Comparison of ENCODE assay signal across 25 cellular contexts in genomic region chr1:7929637-7930036, GRCh38. TPM values are rescaled to one million over a fixed set of nuclear protein-coding genes. Genes with fewer than 3 reads are reported as not detected.
DNase-seq lines count a peak whose midpoint lies in the region; ATAC-seq and TF ChIP-seq lines count a peak whose summit lies in the region.
"Had no signal": no experiment of that assay in that cellular context is flagged by ENCODE, and none has a peak within 500 bp of the region (broad histone marks: within the 10 kb centered on the region; RNA-seq: fewer than 3 reads in every experiment).

No MANE protein-coding gene starts in this region.

- no peak overlapping the region; the same call in 1 of the 2 replicates for H3K4me3 ChIP-seq in MM.1S (ENCODE audit: low read length)
- no peak overlapping the region for H3K4me3 ChIP-seq in right atrium auricular region
- H3K4me3 ChIP-seq: A549, hepatocyte, left ventricle myocardium inferior had no signal

- CTCF ChIA-PET in activated CD8-positive, alpha-beta memory T cell treated with anti-CD3 and anti-CD28 coated beads, Interleukin-2, amount 10 ng/mL, durations not matched to agents 7 days and 5 days (lab: Charles Lee): interaction anchor here (0.7 kb wide), 1 partner anchor 127 kb away, joined by 4 read pairs; no protein-coding TSS in a partner anchor

- H3K4me2 ChIP-seq in MM.1S (ENCODE audit: low read depth, low read length): peak overlapping the region; percentile 71
- H3K4me2 ChIP-seq: A549, hepatocyte had no signal

- H3K27me3 Mint-ChIP-seq in activated CD8-positive, alpha-beta memory T cell treated with anti-CD3 and anti-CD28 coated beads, Interleukin-2, amount 10 ng/mL, durations not matched to agents 7 days and 5 days: no peaks in the 10 kb centered on the region
- no peaks in the 10 kb centered on the region for H3K27me3 Mint-ChIP-seq in activated T-helper 2 cell treated with anti-CD3 and anti-CD28 coated beads, Interferon-gamma antibody, Interleukin-2, Interleukin-4, amounts not matched to agents 10 μg/mL and 5 μg/mL and 100 μg/mL, durations not matched to agents 14 hours and 24 hours and 36 hours (ENCODE audit: low read depth)
- no peaks in the 10 kb centered on the region for H3K27me3 Mint-ChIP-seq in naive thymus-derived CD8-positive, alpha-beta T cell

- H3K9ac ChIP-seq in MM.1S (ENCODE audit: low read length): no peak overlapping the region

- intact Hi-C loops in activated T-helper 2 cell treated with anti-CD3 and anti-CD28 coated beads, Interferon-gamma antibody, Interleukin-2, Interleukin-4, amounts not matched to agents 10 μg/mL and 5 μg/mL and 100 μg/mL, durations not matched to agents 14 hours and 24 hours and 36 hours (cut with micrococcal nuclease): loop anchor here (1.0 to 2.0 kb wide), 2 partner anchors 9 to 19 kb away; no protein-coding TSS in a partner anchor

- no peaks in the 10 kb centered on the region for H3F3A ChIP-seq in MM.1S (ENCODE audit: insufficient read depth, low read length)

- H3K27me3 ChIP-seq in MM.1S (replicated peaks; ENCODE audit: insufficient read depth, low read length) (peaks cover 86% of the 10 kb centered on the region), right atrium auricular region (no peaks in the 10 kb centered on the region)

- no peak for DNase-seq in activated CD8-positive, alpha-beta memory T cell treated with anti-CD3 and anti-CD28 coated beads, Interleukin-2, amount 10 ng/mL, durations not matched to agents 7 days and 5 days
- no peak for DNase-seq in activated CD8-positive, alpha-beta memory T cell treated with anti-CD3 and anti-CD28 coated beads, Interleukin-2, amount 50 U/mL, for 48 hours
- peak; percentile 8 for DNase-seq in MM.1S
- DNase-seq in activated T-helper 2 cell treated with anti-CD3 and anti-CD28 coated beads, Interferon-gamma antibody, Interleukin-2, Interleukin-4, amounts not matched to agents 10 μg/mL and 5 μg/mL and 100 μg/mL, durations not matched to agents 14 hours and 24 hours and 36 hours (ENCODE audit: low spot score): no peak
- DNase-seq in naive thymus-derived CD8-positive, alpha-beta T cell: no peak
- DNase-seq in NCI-H146 (lab: John Stamatoyannopoulos, UW): no peak
- no peak for DNase-seq in right atrium auricular region (ENCODE audit: low spot score)
- DNase-seq in amygdala (lab: John Stamatoyannopoulos, UW): no peak
- DNase-seq: activated CD8-positive, alpha-beta memory T cell treated with anti-CD3 and anti-CD28 coated beads for 24 hours; activated gamma-delta T cell treated with Interleukin-2 at 50 U/mL for 16 hours; foreskin melanocyte; left ventricle myocardium inferior; NCI-H1417 treated with DMSO at 0.1 percent for 48 hours; NCI-H524; stimulated activated CD8-positive, alpha-beta memory T cell treated with anti-CD3 and anti-CD28 coated beads, Interleukin-4, amount 100 ng/mL, for 48 hours; substantia nigra; WERI-Rb-1 had no signal

- H3K27ac Mint-ChIP-seq in activated CD8-positive, alpha-beta memory T cell treated with anti-CD3 and anti-CD28 coated beads, Interleukin-2, amount 10 ng/mL, durations not matched to agents 7 days and 5 days: peak overlapping the region; percentile 97
- peak overlapping the region; percentile 16 for H3K27ac Mint-ChIP-seq in activated T-helper 2 cell treated with anti-CD3 and anti-CD28 coated beads, Interferon-gamma antibody, Interleukin-2, Interleukin-4, amounts not matched to agents 10 μg/mL and 5 μg/mL and 100 μg/mL, durations not matched to agents 14 hours and 24 hours and 36 hours
- H3K27ac Mint-ChIP-seq in naive thymus-derived CD8-positive, alpha-beta T cell: peak overlapping the region in 3 of 10 donors; percentile 16 to 76 (median 65)
- H3K27ac Mint-ChIP-seq: B cell, nephron had no signal

- POLR2A ChIA-PET in naive thymus-derived CD8-positive, alpha-beta T cell (lab: Charles Lee): no interaction called here

- ATAC-seq in activated CD8-positive, alpha-beta memory T cell treated with anti-CD3 and anti-CD28 coated beads, Interleukin-2, amount 10 ng/mL, durations not matched to agents 7 days and 5 days: peak; percentile 18
- no peak for ATAC-seq in naive thymus-derived CD8-positive, alpha-beta T cell
- ATAC-seq: A549, esophagus mucosa had no signal

- no peaks in the 10 kb centered on the region for H3K36me3 ChIP-seq in MM.1S (replicated peaks; ENCODE audit: insufficient read depth, low read length)
- no peaks in the 10 kb centered on the region for H3K36me3 ChIP-seq in right atrium auricular region
- H3K36me3 ChIP-seq: left ventricle myocardium inferior, WERI-Rb-1 had no signal

- no peak overlapping the region for H2AFZ ChIP-seq in MM.1S (ENCODE audit: low read length)
- H2AFZ ChIP-seq: hepatocyte had no signal

- H3K9me3 Mint-ChIP-seq in activated CD8-positive, alpha-beta memory T cell treated with anti-CD3 and anti-CD28 coated beads, Interleukin-2, amount 10 ng/mL, durations not matched to agents 7 days and 5 days (ENCODE audit: low read depth): no peaks in the 10 kb centered on the region
- no peaks in the 10 kb centered on the region for H3K9me3 Mint-ChIP-seq in activated T-helper 2 cell treated with anti-CD3 and anti-CD28 coated beads, Interferon-gamma antibody, Interleukin-2, Interleukin-4, amounts not matched to agents 10 μg/mL and 5 μg/mL and 100 μg/mL, durations not matched to agents 14 hours and 24 hours and 36 hours
- H3K9me3 Mint-ChIP-seq in naive thymus-derived CD8-positive, alpha-beta T cell: no peaks in the 10 kb centered on the region
- H3K9me3 Mint-ChIP-seq: nephron had no signal

- peaks cover 29% of the 10 kb centered on the region for H3K4me1 Mint-ChIP-seq in activated CD8-positive, alpha-beta memory T cell treated with anti-CD3 and anti-CD28 coated beads, Interleukin-2, amount 10 ng/mL, durations not matched to agents 7 days and 5 days
- peaks cover 46% of the 10 kb centered on the region for H3K4me1 Mint-ChIP-seq in activated T-helper 2 cell treated with anti-CD3 and anti-CD28 coated beads, Interferon-gamma antibody, Interleukin-2, Interleukin-4, amounts not matched to agents 10 μg/mL and 5 μg/mL and 100 μg/mL, durations not matched to agents 14 hours and 24 hours and 36 hours (ENCODE audit: low read depth)
- H3K4me1 Mint-ChIP-seq in naive thymus-derived CD8-positive, alpha-beta T cell: peaks cover 12 to 40% (median 21%) of the 10 kb centered on the region in 4 donors
- H3K4me1 Mint-ChIP-seq: nephron had no signal

- H3K4me3 Mint-ChIP-seq in activated CD8-positive, alpha-beta memory T cell treated with anti-CD3 and anti-CD28 coated beads, Interleukin-2, amount 10 ng/mL, durations not matched to agents 7 days and 5 days: peak overlapping the region; percentile 70
- no peak overlapping the region for H3K4me3 Mint-ChIP-seq in activated T-helper 2 cell treated with anti-CD3 and anti-CD28 coated beads, Interferon-gamma antibody, Interleukin-2, Interleukin-4, amounts not matched to agents 10 μg/mL and 5 μg/mL and 100 μg/mL, durations not matched to agents 14 hours and 24 hours and 36 hours (ENCODE audit: low read depth)
- peak overlapping the region in 6 of 10 donors; percentile 1 to 70 (median 31) for H3K4me3 Mint-ChIP-seq in naive thymus-derived CD8-positive, alpha-beta T cell
- H3K4me3 Mint-ChIP-seq: B cell, nephron had no signal

- H4K20me1 ChIP-seq in MM.1S (ENCODE audit: insufficient read depth, low read length): no peaks in the 10 kb centered on the region

- H3K27ac ChIP-seq in MM.1S (ENCODE audit: low read length): no peak overlapping the region
- no peak overlapping the region for H3K27ac ChIP-seq in right atrium auricular region
- H3K27ac ChIP-seq: A549, hepatocyte, left ventricle myocardium inferior, WERI-Rb-1 had no signal

- no peak for TF ChIP-seq CTCF in MM.1S (IDR thresholded peaks at IDR 0.05; ENCODE audit: low read length)
- TF ChIP-seq CTCF in right atrium auricular region (IDR thresholded peaks at IDR 0.05): no peak

- H3K79me2 ChIP-seq in MM.1S (ENCODE audit: low read length): no peaks in the 10 kb centered on the region
- H3K79me2 ChIP-seq: hepatocyte had no signal

- H3K9me3 ChIP-seq in MM.1S (replicated peaks; ENCODE audit: insufficient read depth, low read length): no peaks in the 10 kb centered on the region
- H3K9me3 ChIP-seq in right atrium auricular region: no peaks in the 10 kb centered on the region
- H3K9me3 ChIP-seq: A549, left ventricle myocardium inferior had no signal

- H3K36me3 Mint-ChIP-seq in activated CD8-positive, alpha-beta memory T cell treated with anti-CD3 and anti-CD28 coated beads, Interleukin-2, amount 10 ng/mL, durations not matched to agents 7 days and 5 days: peaks cover 15% of the 10 kb centered on the region
- H3K36me3 Mint-ChIP-seq in activated T-helper 2 cell treated with anti-CD3 and anti-CD28 coated beads, Interferon-gamma antibody, Interleukin-2, Interleukin-4, amounts not matched to agents 10 μg/mL and 5 μg/mL and 100 μg/mL, durations not matched to agents 14 hours and 24 hours and 36 hours (ENCODE audit: low read depth): peaks cover 87% of the 10 kb centered on the region
- H3K36me3 Mint-ChIP-seq in naive thymus-derived CD8-positive, alpha-beta T cell: no peaks in the 10 kb centered on the region

- no peaks in the 10 kb centered on the region for H3K9me2 ChIP-seq in MM.1S (replicated peaks; ENCODE audit: insufficient read depth, low read length)

- no peaks in the 10 kb centered on the region for H3K4me1 ChIP-seq in MM.1S (ENCODE audit: low read length)
- no peaks in the 10 kb centered on the region for H3K4me1 ChIP-seq in right atrium auricular region
- H3K4me1 ChIP-seq: A549, left ventricle myocardium inferior had no signal

RNA-seq across cellular contexts. Expression of gene TNFRSF9, which starts 11.0 kb away (rescaled TPM):
- 10 to 100 TPM; 19.2 to 68.1 TPM for total RNA-seq in activated CD8-positive, alpha-beta memory T cell treated with anti-CD3 and anti-CD28 coated beads, Interleukin-2, amount 10 ng/mL, durations not matched to agents 7 days and 5 days
- 112 and 115 TPM in 2 replicates for total RNA-seq in activated T-helper 2 cell treated with anti-CD3 and anti-CD28 coated beads, Interferon-gamma antibody, Interleukin-2, Interleukin-4, amounts not matched to agents 10 μg/mL and 5 μg/mL and 100 μg/mL, durations not matched to agents 14 hours and 24 hours and 36 hours
- total RNA-seq in naive thymus-derived CD8-positive, alpha-beta T cell: under 1 TPM; 0.05 to 0.25 TPM
- polyA plus RNA-seq in naive thymus-derived CD8-positive, alpha-beta T cell: 1 to 10 TPM in 1 of 3 donors, under 1 TPM in 2; 0.15 to 5.1 (median 0.24) TPM
- not detected for total RNA-seq in right atrium auricular region
- total RNA-seq: H1, left ventricle myocardium inferior, SK-MEL-5 had no signal
- polyA plus RNA-seq: H1, urinary bladder had no signal

RNA-seq across cellular contexts. Expression of gene PARK7, which starts 31.9 kb away (rescaled TPM):
- total RNA-seq in activated CD8-positive, alpha-beta memory T cell treated with anti-CD3 and anti-CD28 coated beads, Interleukin-2, amount 10 ng/mL, durations not matched to agents 7 days and 5 days: 100 to 1,000 TPM; 310 to 434 TPM
- 498 and 514 TPM in 2 replicates for total RNA-seq in activated T-helper 2 cell treated with anti-CD3 and anti-CD28 coated beads, Interferon-gamma antibody, Interleukin-2, Interleukin-4, amounts not matched to agents 10 μg/mL and 5 μg/mL and 100 μg/mL, durations not matched to agents 14 hours and 24 hours and 36 hours
- 100 to 1,000 TPM; 110 to 113 TPM for total RNA-seq in naive thymus-derived CD8-positive, alpha-beta T cell
- 100 to 1,000 TPM; 318 to 348 (median 345) TPM for polyA plus RNA-seq in naive thymus-derived CD8-positive, alpha-beta T cell
- 100 to 1,000 TPM; 206 to 266 TPM for total RNA-seq in right atrium auricular region

Comparison
In these comparisons a context has a peak if more than half of its experiments do, and no peak if none do; other contexts are left out.
1. RNA of gene TNFRSF9, which starts 11.0 kb away (total RNA-seq): 112 to 115 TPM in activated T-helper 2 cell treated with anti-CD3 and anti-CD28 coated beads, Interferon-gamma antibody, Interleukin-2, Interleukin-4, amounts not matched to agents 10 μg/mL and 5 μg/mL and 100 μg/mL, durations not matched to agents 14 hours and 24 hours and 36 hours and 19.2 to 68.1 TPM in activated CD8-positive, alpha-beta memory T cell treated with anti-CD3 and anti-CD28 coated beads, Interleukin-2, amount 10 ng/mL, durations not matched to agents 7 days and 5 days; 0.05 to 0.25 TPM in naive thymus-derived CD8-positive, alpha-beta T cell and not detected in right atrium auricular region; every median in the first group is over 10 times any median in the second.